In the genomic region with DNA sequence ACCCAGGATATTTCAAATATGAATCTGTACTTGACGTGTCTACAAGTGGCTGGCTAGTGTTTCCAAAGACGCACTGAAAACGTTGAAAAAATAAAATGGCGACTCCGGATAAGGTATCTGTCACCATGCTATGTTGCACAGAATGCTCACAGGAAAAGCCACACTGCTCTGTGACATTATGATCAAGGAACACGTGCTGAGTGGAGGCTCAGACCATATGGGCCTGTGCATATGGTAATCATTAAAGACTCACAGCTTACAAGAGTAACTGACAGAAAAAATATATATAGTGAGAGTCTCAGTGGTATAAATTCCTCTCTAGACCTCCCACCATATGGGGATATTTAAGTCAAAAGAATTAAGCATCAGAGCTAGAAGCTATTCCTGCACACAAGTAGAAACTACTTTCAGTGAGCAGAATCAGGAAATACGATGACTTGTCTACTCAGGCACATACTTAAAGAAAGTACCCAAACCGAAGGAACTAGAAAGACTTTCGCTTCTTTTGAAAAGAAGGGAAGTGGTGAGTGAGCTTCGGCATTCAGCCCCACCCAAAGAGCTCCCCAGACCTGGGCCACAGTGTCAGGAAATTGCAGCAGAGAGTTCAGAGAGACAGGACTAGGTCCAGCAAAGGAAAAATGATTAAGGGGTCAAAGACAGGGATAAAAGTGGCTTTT, we compare ENCODE assay signal across 8 cellular contexts.
DNase-seq lines count a peak whose midpoint lies in the region; ATAC-seq lines count a peak whose summit lies in the region.

No MANE protein-coding gene starts in this region.

- peak; percentile 97 for ATAC-seq in GM19467 (IDR thresholded peaks at IDR 0.05; ENCODE audit: unreplicated experiment)
- ATAC-seq in HG03558 (IDR thresholded peaks at IDR 0.05; ENCODE audit: extremely low read depth, unreplicated experiment): peak; percentile 84
- peak; percentile 97 for ATAC-seq in activated CD8-positive, alpha-beta T cell treated with anti-CD3 and anti-CD28 coated beads, Interleukin-2, amount 10 ng/mL, durations not matched to agents 7 days and 5 days
- ATAC-seq in right cardiac atrium: peak; percentile 40 to 60

- H3K27ac ChIP-seq in BLaER1: peak overlapping the region; percentile 47
- H3K27ac ChIP-seq in right cardiac atrium (ENCODE audit: low read length): no peak overlapping the region

- H3K4me3 ChIP-seq in BLaER1 (no peak overlapping the region), right cardiac atrium (ENCODE audit: low read length) (no peak overlapping the region)

- peak; percentile 85 for DNase-seq in activated CD8-positive, alpha-beta T cell treated with anti-CD3 and anti-CD28 coated beads, Interleukin-2, amount 10 ng/mL, durations not matched to agents 7 days and 5 days
- DNase-seq in right cardiac atrium: peak in 2 of 3 donors; percentile 17 to 53
- DNase-seq in stimulated activated naive CD4-positive, alpha-beta T cell treated with Interleukin-2 at 50 U/mL for 16 hours (lab: John Stamatoyannopoulos, UW): peak; percentile 36
- DNase-seq in GF-D8 (lab: John Stamatoyannopoulos, UW): no peak
- no peak for DNase-seq in HCEC 1CT

- peaks cover 46% of the 10 kb centered on the region for H3K4me1 Mint-ChIP-seq in activated CD8-positive, alpha-beta T cell treated with anti-CD3 and anti-CD28 coated beads, Interleukin-2, amount 10 ng/mL, durations not matched to agents 7 days and 5 days (ENCODE audit: low read depth)

- peak overlapping the region; percentile 64 for H3K4me2 ChIP-seq in BLaER1

- H3K9me3 Mint-ChIP-seq in activated CD8-positive, alpha-beta T cell treated with anti-CD3 and anti-CD28 coated beads, Interleukin-2, amount 10 ng/mL, durations not matched to agents 7 days and 5 days (ENCODE audit: insufficient read depth): no peaks in the 10 kb centered on the region

- peaks cover 25% of the 10 kb centered on the region for H3K4me1 ChIP-seq in BLaER1
- no peaks in the 10 kb centered on the region for H3K4me1 ChIP-seq in right cardiac atrium (ENCODE audit: control insufficient read depth, insufficient read depth, low read length)

- peak overlapping the region; percentile 93 for H3K27ac Mint-ChIP-seq in activated CD8-positive, alpha-beta T cell treated with anti-CD3 and anti-CD28 coated beads, Interleukin-2, amount 10 ng/mL, durations not matched to agents 7 days and 5 days

- 66% methylated on average over 10 of the region's 10 CpGs for WGBS in right cardiac atrium

- intact Hi-C loops in right cardiac atrium (cut with DNase I): no loop called here

- CTCF ChIA-PET in activated CD8-positive, alpha-beta T cell treated with anti-CD3 and anti-CD28 coated beads, Interleukin-2, amount 10 ng/mL, durations not matched to agents 7 days and 5 days (lab: Charles Lee): interaction anchor here (0.7 to 5.6 kb wide), 12 partner anchors 9 to 126 kb away, joined by 3 to 81 read pairs (median 7); partner anchors contain the start of gene MPP7

- POLR2A ChIA-PET in activated CD8-positive, alpha-beta T cell treated with anti-CD3 and anti-CD28 coated beads, Interleukin-2, amount 10 ng/mL, durations not matched to agents 7 days and 5 days (lab: Charles Lee): interaction anchor here (0.7 to 8.0 kb wide), 10 partner anchors 12 to 74 kb away, joined by 3 to 144 read pairs (median 6); partner anchors contain the start of gene MPP7

- no peaks in the 10 kb centered on the region for H4K20me1 ChIP-seq in BLaER1

- H3K36me3 Mint-ChIP-seq in activated CD8-positive, alpha-beta T cell treated with anti-CD3 and anti-CD28 coated beads, Interleukin-2, amount 10 ng/mL, durations not matched to agents 7 days and 5 days (ENCODE audit: low read depth): peaks cover 19% of the 10 kb centered on the region

- H3K9me3 ChIP-seq in BLaER1 (peaks cover 4% of the 10 kb centered on the region; the same call in 1 of the 2 replicates), right cardiac atrium (ENCODE audit: control insufficient read depth, low read length) (no peaks in the 10 kb centered on the region)

- no peaks in the 10 kb centered on the region for H3K27me3 Mint-ChIP-seq in activated CD8-positive, alpha-beta T cell treated with anti-CD3 and anti-CD28 coated beads, Interleukin-2, amount 10 ng/mL, durations not matched to agents 7 days and 5 days (ENCODE audit: low read depth)

- no peaks in the 10 kb centered on the region for H3K36me3 ChIP-seq in BLaER1

- peak overlapping the region; percentile 57 for H3K4me3 Mint-ChIP-seq in activated CD8-positive, alpha-beta T cell treated with anti-CD3 and anti-CD28 coated beads, Interleukin-2, amount 10 ng/mL, durations not matched to agents 7 days and 5 days

- H3K9ac ChIP-seq in BLaER1: peak overlapping the region; percentile 53; the same call in 1 of the 2 replicates

- H3K27me3 ChIP-seq in BLaER1 (no peaks in the 10 kb centered on the region), right cardiac atrium (ENCODE audit: control insufficient read depth, insufficient read depth) (no peaks in the 10 kb centered on the region)

Comparison
In these comparisons a context has a peak if more than half of its experiments do, and no peak if none do; other contexts are left out.
1. DNase-seq: peak in activated CD8-positive, alpha-beta T cell treated with anti-CD3 and anti-CD28 coated beads, Interleukin-2, amount 10 ng/mL, durations not matched to agents 7 days and 5 days (single experiment), right cardiac atrium (2 of 3) and stimulated activated naive CD4-positive, alpha-beta T cell treated with Interleukin-2 at 50 U/mL for 16 hours (single experiment); none in GF-D8 (single experiment) and HCEC 1CT (single experiment).
2. Peak in every context shown above with its lines, with median percentiles within 50 percentile points of each other: ATAC-seq.